In the genomic region with DNA sequence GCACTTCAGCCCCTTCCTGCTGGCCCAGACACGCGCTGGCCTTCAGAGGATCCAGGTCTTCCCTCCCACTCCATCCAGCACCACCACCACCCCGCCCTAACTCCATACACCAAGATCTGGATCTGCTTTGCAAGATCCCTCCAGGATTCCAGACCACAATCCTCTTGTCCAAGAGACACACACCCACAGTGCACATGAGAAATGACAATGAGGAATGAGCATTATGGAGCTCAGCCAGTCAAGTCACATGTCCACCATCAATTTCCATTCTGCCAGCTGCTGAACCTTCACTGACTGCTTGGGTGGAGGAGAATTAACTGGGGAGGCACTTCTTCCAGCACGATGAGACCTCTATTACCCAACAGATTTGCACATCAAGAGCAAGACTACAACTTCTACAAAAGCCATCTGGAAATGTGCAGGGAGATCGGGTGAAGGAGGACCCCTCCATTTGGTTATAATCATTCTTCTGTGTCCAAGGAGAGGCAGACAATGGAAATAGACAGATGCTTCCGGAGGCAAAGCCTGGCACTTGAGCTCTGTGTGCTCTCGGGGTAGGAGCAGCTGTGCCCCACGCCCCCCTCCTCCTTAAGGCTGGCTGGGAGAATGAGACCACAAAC, we compare ENCODE assay signal across 9 cellular contexts. TPM values are rescaled to one million over a fixed set of nuclear protein-coding genes. Genes with fewer than 3 reads are reported as not detected.
DNase-seq lines count a peak whose midpoint lies in the region; ATAC-seq and TF ChIP-seq lines count a peak whose summit lies in the region.
"Had no signal": no experiment of that assay in that cellular context is flagged by ENCODE, and none has a peak within 500 bp of the region (broad histone marks: within the 10 kb centered on the region; RNA-seq: fewer than 3 reads in every experiment).

No MANE protein-coding gene starts in this region.

- H3K9ac ChIP-seq in HCT116 (ENCODE audit: low read length) = no peak overlapping the region

- H3K4me3 ChIP-seq in HCT116 (replicated peaks in 1 of 2; ENCODE audit: low read depth in 1 of 2, low read length in 2 of 2) (no peak overlapping the region), gastrocnemius medialis (no peak overlapping the region)

- H3K27ac Mint-ChIP-seq in chondrocyte (ENCODE audit: unreplicated experiment) = no peak overlapping the region
- H3K27ac Mint-ChIP-seq: WTC11 had no signal

- no peaks in the 10 kb centered on the region for H3K9me3 Mint-ChIP-seq in chondrocyte (ENCODE audit: low read depth)
- H3K9me3 Mint-ChIP-seq: WTC11 had no signal

- H3K36me3 ChIP-seq in HCT116 (ENCODE audit: control insufficient read depth in 1 of 2, insufficient read depth in 2 of 2, low read length in 2 of 2) = no peaks in the 10 kb centered on the region
- no peaks in the 10 kb centered on the region for H3K36me3 ChIP-seq in gastrocnemius medialis

- H3K9me3 ChIP-seq in HCT116 (ENCODE audit: control insufficient read depth in 1 of 2, insufficient read depth in 1 of 2, low read depth in 1 of 2, low read length in 2 of 2) (no peaks in the 10 kb centered on the region), gastrocnemius medialis (no peaks in the 10 kb centered on the region)

- in situ Hi-C loops in gastrocnemius medialis (cut with MboI; ENCODE audit: low sequenced_read_pairs in 4 of 4) = no loop called here

- RAD21 ChIA-PET in HCT116 (lab: Charles Lee; ENCODE audit: low non-redundant PET in 1 of 2, low total read pairs in 2 of 2, uncharacterized antibody in 2 of 2, unreplicated experiment in 2 of 2) = no interaction called here

- POLR2A ChIA-PET in HCT116 (lab: Charles Lee) = no interaction called here

- no peaks in the 10 kb centered on the region for H3K27me3 Mint-ChIP-seq in chondrocyte (ENCODE audit: low read depth)

- H4K20me1 ChIP-seq in HCT116 (ENCODE audit: insufficient read depth) = no peaks in the 10 kb centered on the region

- H3K4me2 ChIP-seq in HCT116 (ENCODE audit: low read length) = no peak overlapping the region

- no peak overlapping the region for H3K27ac ChIP-seq in HCT116 (ENCODE audit: low read depth, low read length)
- H3K27ac ChIP-seq in gastrocnemius medialis = peak overlapping the region in 1 of 4 donors; percentile 11

- TF ChIP-seq POLR2A in HCT116 (IDR thresholded peaks at IDR 0.05; ENCODE audit: borderline replicate concordance, extremely low read depth, insufficient read depth, insufficient read length) (no peak), gastrocnemius medialis (IDR thresholded peaks at IDR 0.05) (no peak)

- H3K4me1 ChIP-seq in HCT116 (ENCODE audit: control insufficient read depth in 1 of 2, insufficient read depth in 2 of 2, low read length in 2 of 2) (peaks cover 0 to 20% of the 10 kb centered on the region in 2 experiments; a peak in 3 of 4 replicates), gastrocnemius medialis (no peaks in the 10 kb centered on the region)

- no peaks in the 10 kb centered on the region for H3K9me2 ChIP-seq in HCT116 (ENCODE audit: insufficient read depth)

- no peaks in the 10 kb centered on the region for H3K4me1 Mint-ChIP-seq in chondrocyte (ENCODE audit: low read depth)

- DNase-seq in HCT116 (ENCODE audit: low read depth, low spot score) (no peak), RPMI7951 (ENCODE audit: low read depth) (peak; percentile 31), Right ventricle myocardium superior (no peak), gastrocnemius medialis (peak; percentile 19 to 49), chondrocyte (ENCODE audit: low spot score) (no peak), NCI-H1436 (lab: John Stamatoyannopoulos, UW) (no peak), kidney glomerular epithelial cell (lab: John Stamatoyannopoulos, UW) (no peak)

- no TSS peak for BruUV-seq in HCT116 (replicated peaks; lab: Mats Ljungman, UMichigan)

- no peaks in the 10 kb centered on the region for H3K36me3 Mint-ChIP-seq in chondrocyte (ENCODE audit: low read depth)
- H3K36me3 Mint-ChIP-seq: WTC11 had no signal

- TF ChIP-seq RAD21 in HCT116 (IDR thresholded peaks at IDR 0.05; ENCODE audit: low read depth) = no peak

- H3K27me3 ChIP-seq in HCT116 (ENCODE audit: insufficient read depth, low read length) (no peaks in the 10 kb centered on the region), gastrocnemius medialis (no peaks in the 10 kb centered on the region)

- no peak overlapping the region for H3K4me3 Mint-ChIP-seq in chondrocyte (ENCODE audit: unreplicated experiment)
- H3K4me3 Mint-ChIP-seq: WTC11 had no signal

- TF ChIP-seq CTCF in HCT116 (IDR thresholded peaks at IDR 0.05 in 2 of 3, conservative IDR thresholded peaks at IDR 0.05 in 1 of 3; ENCODE audit: borderline replicate concordance in 1 of 3, insufficient read depth in 1 of 3, low read depth in 2 of 3, low read length in 2 of 3) (no peak), gastrocnemius medialis (IDR thresholded peaks at IDR 0.05 in 4 of 5, conservative IDR thresholded peaks at IDR 0.05 in 1 of 5) (no peak), chondrocyte (IDR thresholded peaks at IDR 0.05) (no peak)

- no peak overlapping the region for H2AFZ ChIP-seq in HCT116 (ENCODE audit: low read depth, low read length, poor library complexity, severe bottlenecking)

- 0 out of 2 replicates have a peak, but pooled peaks have one; percentile 22 for ATAC-seq in HCT116
- ATAC-seq in Right ventricle myocardium superior (ENCODE audit: poor library complexity) = peak; percentile 65
- ATAC-seq in gastrocnemius medialis = peak; percentile 81 to 88
- no peak for ATAC-seq in HG02870 (IDR thresholded peaks at IDR 0.05; ENCODE audit: unreplicated experiment)
- ATAC-seq: WTC11 had no signal

- CTCF ChIA-PET in HCT116 (lab: Charles Lee) = no interaction called here

- H3K79me2 ChIP-seq in HCT116 (ENCODE audit: insufficient read depth, low read length) = peaks cover 21% of the 10 kb centered on the region; the same call in 1 of the 2 replicates

- intact Hi-C loops in HCT116 (cut with micrococcal nuclease) = no loop called here
- intact Hi-C loops in Right ventricle myocardium superior (cut with DNase I) = no loop called here
- intact Hi-C loops in gastrocnemius medialis (cut with DNase I; ENCODE audit: low total_unique reads) = no loop called here

TF ChIP-seq in HCT116, 20 proteins besides CTCF, POLR2A, EP300 and RAD21:
- TF ChIP-seq, protein P1, sequence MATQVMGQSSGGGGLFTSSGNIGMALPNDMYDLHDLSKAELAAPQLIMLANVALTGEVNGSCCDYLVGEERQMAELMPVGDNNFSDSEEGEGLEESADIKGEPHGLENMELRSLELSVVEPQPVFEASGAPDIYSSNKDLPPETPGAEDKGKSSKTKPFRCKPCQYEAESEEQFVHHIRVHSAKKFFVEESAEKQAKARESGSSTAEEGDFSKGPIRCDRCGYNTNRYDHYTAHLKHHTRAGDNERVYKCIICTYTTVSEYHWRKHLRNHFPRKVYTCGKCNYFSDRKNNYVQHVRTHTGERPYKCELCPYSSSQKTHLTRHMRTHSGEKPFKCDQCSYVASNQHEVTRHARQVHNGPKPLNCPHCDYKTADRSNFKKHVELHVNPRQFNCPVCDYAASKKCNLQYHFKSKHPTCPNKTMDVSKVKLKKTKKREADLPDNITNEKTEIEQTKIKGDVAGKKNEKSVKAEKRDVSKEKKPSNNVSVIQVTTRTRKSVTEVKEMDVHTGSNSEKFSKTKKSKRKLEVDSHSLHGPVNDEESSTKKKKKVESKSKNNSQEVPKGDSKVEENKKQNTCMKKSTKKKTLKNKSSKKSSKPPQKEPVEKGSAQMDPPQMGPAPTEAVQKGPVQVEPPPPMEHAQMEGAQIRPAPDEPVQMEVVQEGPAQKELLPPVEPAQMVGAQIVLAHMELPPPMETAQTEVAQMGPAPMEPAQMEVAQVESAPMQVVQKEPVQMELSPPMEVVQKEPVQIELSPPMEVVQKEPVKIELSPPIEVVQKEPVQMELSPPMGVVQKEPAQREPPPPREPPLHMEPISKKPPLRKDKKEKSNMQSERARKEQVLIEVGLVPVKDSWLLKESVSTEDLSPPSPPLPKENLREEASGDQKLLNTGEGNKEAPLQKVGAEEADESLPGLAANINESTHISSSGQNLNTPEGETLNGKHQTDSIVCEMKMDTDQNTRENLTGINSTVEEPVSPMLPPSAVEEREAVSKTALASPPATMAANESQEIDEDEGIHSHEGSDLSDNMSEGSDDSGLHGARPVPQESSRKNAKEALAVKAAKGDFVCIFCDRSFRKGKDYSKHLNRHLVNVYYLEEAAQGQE (IDR thresholded peaks at IDR 0.05; ENCODE audit: low read depth) = no peak
- TF ChIP-seq CBX3 (IDR thresholded peaks at IDR 0.05; ENCODE audit: low read depth) (no peak), TCF7L2 (IDR thresholded peaks at IDR 0.05; ENCODE audit: borderline replicate concordance, extremely low read depth, insufficient read depth, insufficient read length) (no peak), ZNF274 (IDR thresholded peaks at IDR 0.05; ENCODE audit: low read depth, low read length) (no peak)
- TF ChIP-seq, protein P2, sequence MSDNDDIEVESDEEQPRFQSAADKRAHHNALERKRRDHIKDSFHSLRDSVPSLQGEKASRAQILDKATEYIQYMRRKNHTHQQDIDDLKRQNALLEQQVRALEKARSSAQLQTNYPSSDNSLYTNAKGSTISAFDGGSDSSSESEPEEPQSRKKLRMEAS (IDR thresholded peaks at IDR 0.05) = no peak
TF ChIP-seq in HCT116: peak in this region for 0.

RNA-seq across cellular contexts. Expression of a gene that starts 12.3 kb away (rescaled TPM):
- total RNA-seq in HCT116 (2021; ENCODE audit: unreplicated experiment) (0.22 TPM), Right ventricle myocardium superior (not detected), gastrocnemius medialis (not detected), chondrocyte (not detected in 3 replicates)
- polyA plus RNA-seq in HCT116 (2012) = 0.34 and 0.53 TPM in 2 replicates
- total RNA-seq in RPMI7951 (2014; rRNA removed; shearing (Covaris generic)) = 0.39 TPM in 1 of 2 replicates, not detected in the other

Comparison
In these comparisons a context has a peak if more than half of its experiments do, and no peak if none do; other contexts are left out.
1. DNase-seq: peak in RPMI7951 (single experiment) and gastrocnemius medialis (2 of 2); none in HCT116 (single experiment), Right ventricle myocardium superior (single experiment), chondrocyte (single experiment), NCI-H1436 (single experiment) and kidney glomerular epithelial cell (single experiment).